Comparison of ENCODE assay signal across 8 cellular contexts in the genomic region with DNA sequence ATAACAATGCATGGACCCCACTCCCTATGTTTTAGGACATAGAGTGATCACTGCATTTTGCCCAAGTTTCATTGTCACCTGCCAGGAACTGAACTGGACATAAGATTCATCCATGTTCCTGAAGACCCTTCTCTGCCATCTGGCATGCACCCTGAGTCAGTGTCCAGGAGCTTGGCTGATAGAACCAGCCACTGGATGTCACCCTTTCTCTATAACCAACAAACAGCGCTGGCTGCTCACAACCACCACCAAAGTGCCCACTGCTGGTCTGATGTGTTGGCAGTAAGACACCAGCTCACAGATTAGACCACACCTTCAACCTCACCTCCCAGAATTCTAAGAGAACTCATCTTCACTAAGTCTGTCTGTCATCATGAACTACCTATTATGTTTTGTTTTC.
DNase-seq lines count a peak whose midpoint lies in the region; ATAC-seq and TF ChIP-seq lines count a peak whose summit lies in the region.

No MANE protein-coding gene starts in this region.

- peak; percentile 15; the same call in 1 of the 2 replicates for TF ChIP-seq CTCF in AG10803 (conservative IDR thresholded peaks at IDR 0.05; ENCODE audit: low read length)
- peak; percentile 55 for TF ChIP-seq CTCF in HFFc6 (IDR thresholded peaks at IDR 0.05)
- no peak for TF ChIP-seq CTCF in endothelial cell (IDR thresholded peaks at IDR 0.05; ENCODE audit: unreplicated experiment)

- H3K4me3 Mint-ChIP-seq in HFFc6 (no peak overlapping the region), endothelial cell (ENCODE audit: unreplicated experiment) (no peak overlapping the region)
- H3K4me3 Mint-ChIP-seq in stimulated activated naive CD8-positive, alpha-beta T cell treated with anti-CD3 and anti-CD28 coated beads, Interleukin-15, amount 100 ng/mL, for 72 hours: no peak overlapping the region

- H3K27me3 Mint-ChIP-seq in HFFc6 (ENCODE audit: insufficient read depth): peaks cover 2% of the 10 kb centered on the region
- H3K27me3 Mint-ChIP-seq in endothelial cell (ENCODE audit: unreplicated experiment): peaks cover 2% of the 10 kb centered on the region
- H3K27me3 Mint-ChIP-seq in stimulated activated naive CD8-positive, alpha-beta T cell treated with anti-CD3 and anti-CD28 coated beads, Interleukin-15, amount 100 ng/mL, for 72 hours: peaks cover 34% of the 10 kb centered on the region

- H3K27ac Mint-ChIP-seq in HFFc6 (no peak overlapping the region), endothelial cell (ENCODE audit: unreplicated experiment) (no peak overlapping the region)
- H3K27ac Mint-ChIP-seq in stimulated activated naive CD8-positive, alpha-beta T cell treated with anti-CD3 and anti-CD28 coated beads, Interleukin-15, amount 100 ng/mL, for 72 hours: no peak overlapping the region

- ATAC-seq in stimulated activated naive CD8-positive, alpha-beta T cell treated with anti-CD3 and anti-CD28 coated beads, Interleukin-15, amount 100 ng/mL, for 72 hours: no peak
- no peak for ATAC-seq in HG02970 (IDR thresholded peaks at IDR 0.05; ENCODE audit: low FRiP score, unreplicated experiment)

- DNase-seq in AG10803 (ENCODE audit: low read depth): peak; percentile 6
- DNase-seq in HFFc6: peak; percentile 17
- peak; percentile 46 for DNase-seq in NCI-H524 treated with DMSO at 0.1 percent for 48 hours (lab: John Stamatoyannopoulos, UW)
- DNase-seq in endothelial cell (ENCODE audit: low spot score): peak; percentile 49
- DNase-seq in putamen (ENCODE audit: low spot score): peak; percentile 1
- DNase-seq in stimulated activated naive CD8-positive, alpha-beta T cell treated with anti-CD3 and anti-CD28 coated beads, Interleukin-15, amount 100 ng/mL, for 72 hours: no peak
- DNase-seq in LoVo (ENCODE audit: low spot score): no peak

- H3K4me3 ChIP-seq in AG10803 (ENCODE audit: low read length): no peak overlapping the region

- H3K36me3 Mint-ChIP-seq in HFFc6 (ENCODE audit: low read depth) (no peaks in the 10 kb centered on the region), endothelial cell (ENCODE audit: low read depth, unreplicated experiment) (no peaks in the 10 kb centered on the region)

- H3K9me3 Mint-ChIP-seq in HFFc6: no peaks in the 10 kb centered on the region
- no peaks in the 10 kb centered on the region for H3K9me3 Mint-ChIP-seq in endothelial cell (ENCODE audit: unreplicated experiment)
- H3K9me3 Mint-ChIP-seq in stimulated activated naive CD8-positive, alpha-beta T cell treated with anti-CD3 and anti-CD28 coated beads, Interleukin-15, amount 100 ng/mL, for 72 hours: peaks cover 0 to 5% of the 10 kb centered on the region in 2 donors

- H3K4me1 Mint-ChIP-seq in HFFc6 (ENCODE audit: low read depth) (no peaks in the 10 kb centered on the region), endothelial cell (ENCODE audit: unreplicated experiment) (peaks cover 3% of the 10 kb centered on the region)
- H3K4me1 Mint-ChIP-seq in stimulated activated naive CD8-positive, alpha-beta T cell treated with anti-CD3 and anti-CD28 coated beads, Interleukin-15, amount 100 ng/mL, for 72 hours: no peaks in the 10 kb centered on the region

Comparison
In these comparisons a context has a peak if more than half of its experiments do, and no peak if none do; other contexts are left out.
1. DNase-seq: peak in AG10803 (single experiment), HFFc6 (single experiment), NCI-H524 treated with DMSO at 0.1 percent for 48 hours (single experiment), endothelial cell (single experiment) and putamen (single experiment); none in stimulated activated naive CD8-positive, alpha-beta T cell treated with anti-CD3 and anti-CD28 coated beads, Interleukin-15, amount 100 ng/mL, for 72 hours (0 of 2) and LoVo (single experiment).